25 cellular contexts compared by ENCODE assay signal in genomic region chr2:74043345-74044329, GRCh38. TPM values are rescaled to one million over a fixed set of nuclear protein-coding genes. Genes with fewer than 3 reads are reported as not detected.
DNase-seq lines count a peak whose midpoint lies in the region; ATAC-seq, FAIRE-seq and TF ChIP-seq lines count a peak whose summit lies in the region.
"Had no signal": no experiment of that assay in that cellular context is flagged by ENCODE, and none has a peak within 500 bp of the region (broad histone marks: within the 10 kb centered on the region; RNA-seq: fewer than 3 reads in every experiment).

No MANE protein-coding gene starts in this region.

- H3K27ac ChIP-seq in mammary epithelial cell (ENCODE audit: insufficient read depth, low read depth, low read length) (no peak overlapping the region), GM12878 (ENCODE audit: control insufficient read depth, insufficient read depth) (no peak overlapping the region), mesenchymal stem cell (ENCODE audit: low read length, poor library complexity, severe bottlenecking) (no peak overlapping the region)
- H3K27ac ChIP-seq: esophagus muscularis mucosa, gastrocnemius medialis, KMS-11, uterus had no signal

- no peak for TF ChIP-seq RAD21 in GM12878 (IDR thresholded peaks at IDR 0.05; ENCODE audit: insufficient read depth, low read depth, low read length)

- peaks cover 9% of the 10 kb centered on the region for H3K4me1 Mint-ChIP-seq in MCF 10A (ENCODE audit: insufficient read depth, unreplicated experiment)
- peaks cover 37% of the 10 kb centered on the region for H3K4me1 Mint-ChIP-seq in type B pancreatic cell (ENCODE audit: unreplicated experiment)

- in situ Hi-C loops in mammary epithelial cell (cut with MboI; ENCODE audit: low sequenced_read_pairs in 2 of 2) (no loop called here), GM12878 (cut with MboI) (no loop called here)

- SMC1A ChIA-PET in GM12878 (lab: Charles Lee; ENCODE audit: uncharacterized antibody, unreplicated experiment), result interaction anchor here (1.1 to 1.5 kb wide), 3 partner anchors 13 to 28 kb away, joined by 4 read pairs; no protein-coding TSS in a partner anchor

- H2BK5ac ChIP-seq in mesenchymal stem cell (ENCODE audit: low read depth, low read length, poor library complexity, severe bottlenecking), result no peak overlapping the region

- intact Hi-C loops in MCF 10A (cut with micrococcal nuclease), result no loop called here
- intact Hi-C loops in mammary epithelial cell (cut with micrococcal nuclease), result no loop called here
- intact Hi-C loops in GM12878 (cut with micrococcal nuclease; ENCODE audit: unreplicated experiment), result no loop called here

- 92% methylated on average over 6 of the region's 6 CpGs for WGBS in mammary epithelial cell (ENCODE audit: low coverage, missing lambda C conversion rate)
- 97% methylated on average over 6 of the region's 6 CpGs for WGBS in GM12878 (ENCODE audit: insufficient coverage, insufficient replicate concordance, low lambda C conversion rate, missing lambda C conversion rate)
- 86% methylated on average over 6 of the region's 6 CpGs for WGBS in mesenchymal stem cell

- peak overlapping the region in 1 of 2 experiments; percentile 60 for H2BK12ac ChIP-seq in mesenchymal stem cell (ENCODE audit: low read length in 2 of 2)

- H3K36me3 ChIP-seq in mammary epithelial cell (ENCODE audit: insufficient read depth, low read length), result peaks cover 2% of the 10 kb centered on the region
- peaks cover 23 to 29% of the 10 kb centered on the region in 2 experiments; a peak in 3 of 4 replicates for H3K36me3 ChIP-seq in GM12878 (ENCODE audit: control insufficient read depth in 2 of 2, insufficient read depth in 2 of 2, low read length in 1 of 2)
- H3K36me3 ChIP-seq in mesenchymal stem cell (ENCODE audit: control insufficient read depth in 1 of 2, insufficient read depth in 2 of 2, low read depth in 1 of 2, low read length in 2 of 2), result peaks cover 2 to 24% of the 10 kb centered on the region in 2 experiments
- H3K36me3 ChIP-seq: uterus had no signal

- peak overlapping the region; percentile 50 for H4K8ac ChIP-seq in mesenchymal stem cell (ENCODE audit: low read length)

- H3K9me3 ChIP-seq in mammary epithelial cell (replicated peaks; ENCODE audit: insufficient read depth, low read length) (no peaks in the 10 kb centered on the region), GM12878 (replicated peaks; ENCODE audit: control insufficient read depth, insufficient read depth, low read length) (no peaks in the 10 kb centered on the region), mesenchymal stem cell (ENCODE audit: control insufficient read depth, low read length) (no peaks in the 10 kb centered on the region)
- H3K9me3 ChIP-seq: esophagus muscularis mucosa, gastrocnemius medialis, uterus had no signal

- no peak for DNase-seq in MCF 10A (ENCODE audit: unreplicated experiment)
- DNase-seq in mammary epithelial cell, result no peak
- DNase-seq in GM12878 (ENCODE audit: low read depth, low spot score), result no peak
- DNase-seq in mesenchymal stem cell, result no peak
- DNase-seq in type B pancreatic cell (ENCODE audit: extremely low spot score, unreplicated experiment), result no peak
- DNase-seq in 8988T, result no peak
- DNase-seq in activated CD4-positive, alpha-beta T cell treated with anti-CD3 and anti-CD28 coated beads, Interleukin-2, amount 50 U/mL, for 1 hour, result no peak
- DNase-seq: ACHN; activated naive CD4-positive, alpha-beta T cell treated with anti-CD3 and anti-CD28 coated beads, Interleukin-2, amount 10 ng/mL, durations not matched to agents 7 days and 5 days; C1 segment of cervical spinal cord; cerebellar nuclear complex; DMS 273 treated with DMSO at 0.1 percent for 48 hours; effector CD8-positive, alpha-beta T cell; gastrocnemius medialis; kidney; NCI-H187; OCI-M1; Right ventricle myocardium superior; stimulated activated CD4-positive, alpha-beta T cell treated with anti-CD3 and anti-CD28 coated beads, Interleukin-4, amount 100 ng/mL, for 1 hour; uterus had no signal

- H2BK120ac ChIP-seq in mesenchymal stem cell (ENCODE audit: low read depth, low read length), result no peak overlapping the region

- POLR2A ChIA-PET in MCF 10A (lab: Yijun Ruan, JAX) (no interaction called here), GM12878 (lab: Charles Lee) (interaction anchor here (1.0 to 1.2 kb wide), 2 partner anchors 8 to 9 kb away, joined by 3 to 4 read pairs; no protein-coding TSS in a partner anchor)

- ATAC-seq in GM12878, result no peak
- no peak for ATAC-seq in GM21515 (IDR thresholded peaks at IDR 0.05; ENCODE audit: unreplicated experiment)
- ATAC-seq: gastrocnemius medialis had no signal

- dilution Hi-C loops in mammary epithelial cell (cut with HindIII; ENCODE audit: low sequenced_read_pairs), result no loop called here

- H3K4me1 ChIP-seq in mammary epithelial cell (ENCODE audit: insufficient read depth, low read length) (peaks cover 5% of the 10 kb centered on the region), GM12878 (ENCODE audit: control insufficient read depth, insufficient read depth, low read length) (peaks cover 27% of the 10 kb centered on the region), mesenchymal stem cell (ENCODE audit: control insufficient read depth, insufficient read depth, low read depth, low read length) (no peaks in the 10 kb centered on the region)
- H3K4me1 ChIP-seq: esophagus muscularis mucosa, uterus had no signal

- no peak overlapping the region for H3K4me3 Mint-ChIP-seq in MCF 10A (ENCODE audit: unreplicated experiment)
- H3K4me3 Mint-ChIP-seq in type B pancreatic cell, result peak overlapping the region; percentile 8
- H3K4me3 Mint-ChIP-seq: activated naive CD4-positive, alpha-beta T cell treated with anti-CD3 and anti-CD28 coated beads, Interleukin-2, amount 10 ng/mL, durations not matched to agents 7 days and 5 days had no signal

- H3K4me2 ChIP-seq in mammary epithelial cell (ENCODE audit: insufficient read depth, low read depth, low read length) (no peak overlapping the region), GM12878 (ENCODE audit: control insufficient read depth, insufficient read depth) (no peak overlapping the region), mesenchymal stem cell (ENCODE audit: low read length, poor library complexity, severe bottlenecking) (no peak overlapping the region)
- H3K4me2 ChIP-seq: KMS-11, smooth muscle cell had no signal

- H3K36me3 Mint-ChIP-seq in MCF 10A (ENCODE audit: insufficient read depth, unreplicated experiment) (peaks cover 18% of the 10 kb centered on the region), type B pancreatic cell (peaks cover 17% of the 10 kb centered on the region)

- H3K9me3 Mint-ChIP-seq in MCF 10A (ENCODE audit: unreplicated experiment) (no peaks in the 10 kb centered on the region), type B pancreatic cell (no peaks in the 10 kb centered on the region)
- H3K9me3 Mint-ChIP-seq: activated naive CD4-positive, alpha-beta T cell treated with anti-CD3 and anti-CD28 coated beads, Interleukin-2, amount 10 ng/mL, durations not matched to agents 7 days and 5 days had no signal

- H3K9ac ChIP-seq in mammary epithelial cell (ENCODE audit: insufficient read depth, low read length), result no peak overlapping the region
- H3K9ac ChIP-seq in GM12878 (ENCODE audit: control insufficient read depth, insufficient read depth, low read length), result no peak overlapping the region
- H3K9ac ChIP-seq in mesenchymal stem cell (ENCODE audit: low read length), result no peak overlapping the region
- H3K9ac ChIP-seq: KMS-11 had no signal

- peaks cover 81% of the 10 kb centered on the region for H3K79me2 ChIP-seq in mammary epithelial cell (ENCODE audit: insufficient read depth, low read length)
- peaks cover 70% of the 10 kb centered on the region for H3K79me2 ChIP-seq in GM12878 (ENCODE audit: control insufficient read depth, insufficient read depth, low read length)

- peak overlapping the region in 1 of 2 experiments; percentile 22 for H3K14ac ChIP-seq in mesenchymal stem cell (ENCODE audit: low read length in 2 of 2)

- H3K27me3 Mint-ChIP-seq in MCF 10A (ENCODE audit: insufficient read depth, unreplicated experiment) (no peaks in the 10 kb centered on the region), type B pancreatic cell (no peaks in the 10 kb centered on the region)
- H3K27me3 Mint-ChIP-seq: activated naive CD4-positive, alpha-beta T cell treated with anti-CD3 and anti-CD28 coated beads, Interleukin-2, amount 10 ng/mL, durations not matched to agents 7 days and 5 days had no signal

- no peak for TF ChIP-seq EP300 in GM12878 (IDR thresholded peaks at IDR 0.05; ENCODE audit: borderline replicate concordance in 1 of 2, control insufficient read depth in 1 of 2, low read depth in 2 of 2, low read length in 2 of 2)

- BruUV-seq in MCF 10A (replicated peaks; lab: Mats Ljungman, UMichigan) (no TSS peak), mammary epithelial cell (replicated peaks; lab: Mats Ljungman, UMichigan) (no TSS peak), GM12878 (replicated peaks; lab: Mats Ljungman, UMichigan) (no TSS peak)

- no peak overlapping the region for H3K23ac ChIP-seq in mesenchymal stem cell (ENCODE audit: low read length in 2 of 2)

- no peak overlapping the region for H3K4me3 ChIP-seq in mammary epithelial cell (replicated peaks in 1 of 3; ENCODE audit: insufficient read depth in 1 of 3, low read depth in 2 of 3, low read length in 3 of 3)
- H3K4me3 ChIP-seq in GM12878, result no peak overlapping the region
- no peak overlapping the region for H3K4me3 ChIP-seq in mesenchymal stem cell (ENCODE audit: insufficient read depth in 1 of 2, low read depth in 1 of 2, low read length in 2 of 2)
- H3K4me3 ChIP-seq: esophagus muscularis mucosa, gastrocnemius medialis, smooth muscle cell, uterus had no signal

- H2AFZ ChIP-seq in mammary epithelial cell (ENCODE audit: low read depth, low read length) (no peak overlapping the region), GM12878 (ENCODE audit: control insufficient read depth, low read depth, low read length) (no peak overlapping the region), mesenchymal stem cell (ENCODE audit: low read depth, low read length) (no peak overlapping the region)

- H2AK5ac ChIP-seq in mesenchymal stem cell (ENCODE audit: low read length, severe bottlenecking), result no peak overlapping the region

- TF ChIP-seq POLR2A in GM12878 (IDR thresholded peaks at IDR 0.05; ENCODE audit: low read depth, low read length), result no peak

- no peak overlapping the region for H3K4ac ChIP-seq in mesenchymal stem cell (ENCODE audit: low read depth in 1 of 2, low read length in 2 of 2)

- H3K27me3 ChIP-seq in mammary epithelial cell (ENCODE audit: insufficient read depth, low read length) (no peaks in the 10 kb centered on the region), GM12878 (replicated peaks in 1 of 2; ENCODE audit: control insufficient read depth in 2 of 2, insufficient read depth in 2 of 2, low read length in 1 of 2) (no peaks in the 10 kb centered on the region), mesenchymal stem cell (ENCODE audit: control insufficient read depth in 1 of 2, insufficient read depth in 1 of 2, low read length in 2 of 2) (no peaks in the 10 kb centered on the region)
- H3K27me3 ChIP-seq: esophagus muscularis mucosa, gastrocnemius medialis, uterus had no signal

- RAD21 ChIA-PET in GM12878 (lab: Charles Lee; ENCODE audit: unreplicated experiment), result interaction anchor here (1.7 kb wide), 1 partner anchor 12 kb away, joined by 5 read pairs; no protein-coding TSS in a partner anchor

- H3K27ac Mint-ChIP-seq in MCF 10A (ENCODE audit: low read depth, unreplicated experiment), result peak overlapping the region; percentile 7
- peak overlapping the region; percentile 56 for H3K27ac Mint-ChIP-seq in type B pancreatic cell
- H3K27ac Mint-ChIP-seq: activated naive CD4-positive, alpha-beta T cell treated with anti-CD3 and anti-CD28 coated beads, Interleukin-2, amount 10 ng/mL, durations not matched to agents 7 days and 5 days had no signal

- no peak overlapping the region for H2BK15ac ChIP-seq in mesenchymal stem cell (ENCODE audit: low read depth, poor library complexity, severe bottlenecking)

- H3K79me1 ChIP-seq in mesenchymal stem cell (replicated peaks; ENCODE audit: low read length, poor library complexity, severe bottlenecking), result peaks cover 50% of the 10 kb centered on the region

- H4K91ac ChIP-seq in mesenchymal stem cell (ENCODE audit: low read length), result no peak overlapping the region

- no peak overlapping the region for H3K18ac ChIP-seq in mesenchymal stem cell (ENCODE audit: low read depth in 1 of 2, low read length in 2 of 2)

- peak; percentile 23 for FAIRE-seq in GM12878 (lab: Jason Lieb, UNC)
- FAIRE-seq: astrocyte, kidney had no signal

- H4K20me1 ChIP-seq in mammary epithelial cell (ENCODE audit: insufficient read depth, low read length) (no peaks in the 10 kb centered on the region), GM12878 (ENCODE audit: control insufficient read depth, insufficient read depth) (peaks cover 5% of the 10 kb centered on the region; the same call in 1 of the 2 replicates)

- TF ChIP-seq CTCF in MCF 10A (IDR thresholded peaks at IDR 0.05; ENCODE audit: unreplicated experiment) (no peak), mammary epithelial cell (conservative IDR thresholded peaks at IDR 0.05 in 1 of 2, IDR thresholded peaks at IDR 0.05 in 1 of 2; ENCODE audit: extremely low read depth in 1 of 2, insufficient read depth in 1 of 2, low read depth in 1 of 2, low read length in 2 of 2) (no peak), GM12878 (IDR thresholded peaks at IDR 0.05 in 2 of 3, conservative IDR thresholded peaks at IDR 0.05 in 1 of 3; ENCODE audit: control insufficient read depth in 2 of 3, extremely low read depth in 1 of 3, insufficient read depth in 1 of 3, low read depth in 3 of 3, low read length in 3 of 3) (no peak), type B pancreatic cell (conservative IDR thresholded peaks at IDR 0.05) (no peak)

- CTCF ChIA-PET in MCF 10A (lab: Yijun Ruan, JAX) (no interaction called here), mammary epithelial cell (lab: Charles Lee; ENCODE audit: low non-redundant PET) (no interaction called here), GM12878 (lab: Yijun Ruan, JAX) (interaction anchor here (0.8 kb wide), 1 partner anchor 354 kb away, joined by 3 read pairs; no protein-coding TSS in a partner anchor)

RNA-seq across cellular contexts. Expression of gene TET3, which starts 58.9 kb away (rescaled TPM):
- 15.0 and 17.5 TPM in 2 replicates for total RNA-seq in MCF 10A (2022)
- 10 to 100 TPM in 1 of 2 donors, 1 to 10 TPM in 1; 6.0 to 14.9 TPM for total RNA-seq in mammary epithelial cell
- 3.1 TPM for polyA plus RNA-seq in mammary epithelial cell
- 16.0 TPM for polyA minus RNA-seq in mammary epithelial cell
- 80.8 and 86.7 TPM in 2 replicates for total RNA-seq in GM12878 (2013; cell fraction: nucleolus; rRNA removed)
- total RNA-seq in GM12878 (2014; rRNA removed), result 8.2 and 8.6 TPM in 2 replicates
- 7.9 and 8.3 TPM in 2 replicates for total RNA-seq in GM12878 (2014; rRNA removed; fragmentation: Illumina TruSeq; extraction: Trizol)
- total RNA-seq in GM12878 (2021), result 23.8 and 25.9 TPM in 2 replicates
- 6.2 TPM for polyA plus RNA-seq in GM12878 (2011; ENCODE audit: low read depth)
- 10.0 and 11.2 TPM in 2 replicates for polyA plus RNA-seq in GM12878 (2011; rRNA removed)
- 7.3 and 8.3 TPM in 2 replicates for polyA plus RNA-seq in GM12878 (2011; cell fraction: cytosol; rRNA removed)
- polyA plus RNA-seq in GM12878 (2011; cell fraction: nucleus; rRNA removed), result 27.5 and 29.7 TPM in 2 replicates
- 11.7 and 11.9 TPM in 2 replicates for polyA plus RNA-seq in GM12878 (2012)
- polyA plus RNA-seq in GM12878 (2014; fragmentation: Illumina TruSeq; extraction: Trizol), result 10.0 and 11.3 TPM in 2 replicates
- under 1 TPM; 0.77 to 0.84 TPM for polyA plus RNA-seq in GM12878 (2014; fragmentation: Nextera tagmentation; extraction: Ambion mirVana)
- polyA plus RNA-seq in GM12878 (2014; rRNA removed), result 10.5 and 10.6 TPM in 2 replicates
- 1 to 10 TPM; 2.1 to 2.7 TPM for polyA plus RNA-seq in GM12878 (2016; fragmentation: Nextera tagmentation; extraction: Ambion mirVana)
- polyA minus RNA-seq in GM12878 (2011; rRNA and poly(A)+ RNA removed), result 14.6 and 21.8 TPM in 2 replicates
- polyA minus RNA-seq in GM12878 (2011; cell fraction: cytosol; rRNA and poly(A)+ RNA removed), result 10.1 and 12.2 TPM in 2 replicates
- 15.4 and 28.9 TPM in 2 replicates for polyA minus RNA-seq in GM12878 (2011; cell fraction: nucleus; rRNA and poly(A)+ RNA removed)
- 3.7 TPM for polyA plus RNA-seq in mesenchymal stem cell (2013, experiment 1 of 2)
- 3.4 TPM for polyA plus RNA-seq in mesenchymal stem cell (2013, experiment 2 of 2)
- total RNA-seq in type B pancreatic cell (ENCODE audit: low replicate concordance), result 34.6 and 71.5 TPM in 2 replicates
